Comparison of ENCODE assay signal across 12 cellular contexts in the genomic region with DNA sequence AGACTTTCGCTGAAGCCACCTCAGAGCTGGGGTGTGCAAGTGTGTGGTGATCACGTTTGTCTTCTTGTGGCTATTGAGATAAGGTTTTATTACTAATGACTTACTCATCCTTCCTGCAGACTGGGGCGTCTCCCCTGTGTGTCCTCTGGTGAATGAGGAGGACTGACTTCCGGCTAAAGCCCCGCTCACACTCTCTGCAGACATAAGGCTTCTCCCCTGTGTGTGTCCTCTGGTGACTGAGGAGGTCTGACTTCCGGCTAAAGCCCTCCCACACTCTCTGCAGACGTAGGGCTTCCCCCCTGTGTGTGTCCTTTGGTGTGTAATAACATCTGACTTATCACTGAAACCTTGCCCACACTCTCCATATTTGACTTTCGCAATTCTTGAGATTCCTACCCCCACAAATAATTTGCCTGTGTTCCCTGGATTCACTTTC. TPM values are rescaled to one million over a fixed set of nuclear protein-coding genes. Genes with fewer than 3 reads are reported as not detected.
DNase-seq lines count a peak whose midpoint lies in the region; ATAC-seq lines count a peak whose summit lies in the region.
"Had no signal": no experiment of that assay in that cellular context is flagged by ENCODE, and none has a peak within 500 bp of the region (broad histone marks: within the 10 kb centered on the region; RNA-seq: fewer than 3 reads in every experiment).

No MANE protein-coding gene starts in this region.

- H3K36me3 Mint-ChIP-seq in CD4-positive, CD25-positive, alpha-beta regulatory T cell = peaks cover 6% of the 10 kb centered on the region
- H3K36me3 Mint-ChIP-seq in T-cell = peaks cover 13% of the 10 kb centered on the region

- H3K4me3 ChIP-seq in CD4-positive, CD25-positive, alpha-beta regulatory T cell (ENCODE audit: low read depth, low read length) = no peak overlapping the region
- 0 out of 2 replicates have a peak overlapping the region, but pooled peaks have one; percentile 23 for H3K4me3 ChIP-seq in GM23248
- H3K4me3 ChIP-seq in SJCRH30 = no peak overlapping the region
- H3K4me3 ChIP-seq: SK-N-MC had no signal

- H3K36me3 ChIP-seq in CD4-positive, CD25-positive, alpha-beta regulatory T cell (ENCODE audit: control insufficient read depth, insufficient read depth, low read length) = no peaks in the 10 kb centered on the region
- no peaks in the 10 kb centered on the region for H3K36me3 ChIP-seq in GM23248 (ENCODE audit: low read depth)
- no peaks in the 10 kb centered on the region for H3K36me3 ChIP-seq in SJCRH30

- no peak overlapping the region for H3K9ac ChIP-seq in GM23248

- no peaks in the 10 kb centered on the region for H3K4me1 ChIP-seq in CD4-positive, CD25-positive, alpha-beta regulatory T cell (ENCODE audit: control insufficient read depth, insufficient read depth, low read length, poor library complexity, severe bottlenecking)
- H3K4me1 ChIP-seq in GM23248 (ENCODE audit: insufficient read depth) (peaks cover 13% of the 10 kb centered on the region), SJCRH30 (no peaks in the 10 kb centered on the region)

- peak; percentile 52 to 76 for ATAC-seq in CD4-positive, CD25-positive, alpha-beta regulatory T cell (ENCODE audit: low read depth in 2 of 2)
- ATAC-seq in T-cell (replicated peaks in 1 of 4) (peak in 3 of 4 experiments; percentile 24 to 48 (median 31)), HG03342 (IDR thresholded peaks at IDR 0.05; ENCODE audit: unreplicated experiment) (no peak), sciatic nerve (no peak)

- peaks cover 0 to 8% (median 0%) of the 10 kb centered on the region in 4 donors for H3K4me1 Mint-ChIP-seq in CD4-positive, CD25-positive, alpha-beta regulatory T cell
- peaks cover 0 to 7% (median 4%) of the 10 kb centered on the region in 3 donors for H3K4me1 Mint-ChIP-seq in T-cell
- H3K4me1 Mint-ChIP-seq: neural crest cell had no signal

- H3K27me3 Mint-ChIP-seq in CD4-positive, CD25-positive, alpha-beta regulatory T cell = peaks cover 14% of the 10 kb centered on the region
- peaks cover 6 to 13% of the 10 kb centered on the region in 2 donors for H3K27me3 Mint-ChIP-seq in T-cell

- H3F3A ChIP-seq in GM23248 (ENCODE audit: insufficient read depth) = peaks cover 15% of the 10 kb centered on the region; the same call in 1 of the 2 replicates

- H3K9me3 Mint-ChIP-seq in CD4-positive, CD25-positive, alpha-beta regulatory T cell = peaks cover 0 to 20% (median 9%) of the 10 kb centered on the region in 7 donors
- peaks cover 14 to 23% (median 20%) of the 10 kb centered on the region in 3 donors for H3K9me3 Mint-ChIP-seq in T-cell

- H3K79me2 ChIP-seq in GM23248 (ENCODE audit: insufficient read depth) = no peaks in the 10 kb centered on the region

- CTCF ChIA-PET in T-cell (lab: Charles Lee) = no interaction called here

- peak overlapping the region; percentile 53 for H3K4me2 ChIP-seq in GM23248 (ENCODE audit: unreplicated experiment)

- no peak overlapping the region for H3K4me3 Mint-ChIP-seq in CD4-positive, CD25-positive, alpha-beta regulatory T cell
- no peak overlapping the region for H3K4me3 Mint-ChIP-seq in T-cell
- H3K4me3 Mint-ChIP-seq: neural crest cell had no signal

- no peaks in the 10 kb centered on the region for H3K27me3 ChIP-seq in CD4-positive, CD25-positive, alpha-beta regulatory T cell (ENCODE audit: control insufficient read depth, insufficient read depth, low read length)
- H3K27me3 ChIP-seq in GM23248 (replicated peaks; ENCODE audit: insufficient read depth) (no peaks in the 10 kb centered on the region), SJCRH30 (no peaks in the 10 kb centered on the region)

- POLR2A ChIA-PET in T-cell (lab: Charles Lee) = no interaction called here

- intact Hi-C loops in sciatic nerve (cut with DNase I) = no loop called here

- no peak overlapping the region for H3K27ac ChIP-seq in CD4-positive, CD25-positive, alpha-beta regulatory T cell (ENCODE audit: insufficient read depth, low read length, poor library complexity, severe bottlenecking)
- H3K27ac ChIP-seq in GM23248 (peak overlapping the region; percentile 27; the same call in 1 of the 2 replicates), SJCRH30 (no peak overlapping the region)
- H3K27ac ChIP-seq: SK-N-MC had no signal

- in situ Hi-C loops in GM23248 (cut with MboI) = no loop called here

- no peaks in the 10 kb centered on the region for H3K9me2 ChIP-seq in GM23248 (ENCODE audit: insufficient read depth)

- H3K9me3 ChIP-seq in CD4-positive, CD25-positive, alpha-beta regulatory T cell (ENCODE audit: control insufficient read depth in 2 of 2, low read length in 2 of 2) = peaks cover 7 to 19% of the 10 kb centered on the region in 2 experiments
- no peaks in the 10 kb centered on the region for H3K9me3 ChIP-seq in GM23248 (ENCODE audit: low read depth)
- no peaks in the 10 kb centered on the region; the same call in 1 of the 2 replicates for H3K9me3 ChIP-seq in SJCRH30 (replicated peaks)

- H2AFZ ChIP-seq in GM23248 = peak overlapping the region; percentile 76

- peak in 1 of 3 donors; percentile 18 for DNase-seq in CD4-positive, CD25-positive, alpha-beta regulatory T cell
- DNase-seq in GM23248 (peak; percentile 84), T-cell (peak in 1 of 34 experiments; percentile 10), kidney glomerular epithelial cell (lab: John Stamatoyannopoulos, UW) (peak; percentile 3), sciatic nerve (ENCODE audit: low spot score) (no peak), NCI-H524 (lab: John Stamatoyannopoulos, UW) (no peak), SJCRH30 (no peak)
- DNase-seq: effector CD4-positive, alpha-beta T cell; NCI-H1694 treated with DMSO at 0.1 percent for 48 hours had no signal

- 20 to 22% methylated on average over 7 of the region's 8 CpGs for WGBS in GM23248 (ENCODE audit: low coverage in 1 of 2, low lambda C conversion rate in 2 of 2, missing lambda C conversion rate in 2 of 2), 2 experiments

- H4K20me1 ChIP-seq in GM23248 (ENCODE audit: insufficient read depth) = no peaks in the 10 kb centered on the region

- no peak overlapping the region for H3K27ac Mint-ChIP-seq in CD4-positive, CD25-positive, alpha-beta regulatory T cell
- no peak overlapping the region for H3K27ac Mint-ChIP-seq in T-cell

RNA-seq across cellular contexts. Expression of a gene that starts 19.4 kb away (rescaled TPM):
- not detected for total RNA-seq in CD4-positive, CD25-positive, alpha-beta regulatory T cell
- polyA plus RNA-seq in CD4-positive, CD25-positive, alpha-beta regulatory T cell = not detected
- total RNA-seq in GM23248 (2014; rRNA removed; shearing (Covaris generic)) = not detected in 2 replicates
- polyA plus RNA-seq in GM23248 (2016; fragmentation: Nextera tagmentation; extraction: Ambion mirVana) = not detected in 2 replicates
- total RNA-seq in T-cell (not detected), sciatic nerve (not detected)
- total RNA-seq in SJCRH30 (2014; rRNA removed; shearing (Covaris generic)) = not detected in 2 replicates
- total RNA-seq: neural crest cell had no signal

RNA-seq across cellular contexts. Expression of a gene that starts 38.5 kb away (rescaled TPM):
- 1.1 TPM for total RNA-seq in CD4-positive, CD25-positive, alpha-beta regulatory T cell
- polyA plus RNA-seq in CD4-positive, CD25-positive, alpha-beta regulatory T cell = 1 to 10 TPM; 2.0 to 7.8 (median 4.7) TPM
- total RNA-seq in GM23248 (2014; rRNA removed; shearing (Covaris generic)) = 2.0 and 3.1 TPM in 2 replicates
- 1.4 and 1.6 TPM in 2 replicates for polyA plus RNA-seq in GM23248 (2016; fragmentation: Nextera tagmentation; extraction: Ambion mirVana)
- total RNA-seq in T-cell (1 to 10 TPM in 2 of 5 donors, under 1 TPM in 3; 0.70 to 3.6 (median 0.88) TPM), sciatic nerve (1.8 TPM)
- 13.5 and 14.4 TPM in 2 replicates for total RNA-seq in SJCRH30 (2014; rRNA removed; shearing (Covaris generic))

Comparison
In these comparisons a context has a peak if more than half of its experiments do, and no peak if none do; other contexts are left out.
1. ATAC-seq: peak in CD4-positive, CD25-positive, alpha-beta regulatory T cell (2 of 2) and T-cell (3 of 4); none in HG03342 (single experiment) and sciatic nerve (single experiment).
2. DNase-seq: peak in GM23248 (single experiment) and kidney glomerular epithelial cell (single experiment); none in sciatic nerve (single experiment), NCI-H524 (0 of 2) and SJCRH30 (0 of 2).